Comparison of ENCODE assay signal across 8 cellular contexts in genomic region chr10:68154211-68154497, GRCh38. TPM values are rescaled to one million over a fixed set of nuclear protein-coding genes. Genes with fewer than 3 reads are reported as not detected.
DNase-seq lines count a peak whose midpoint lies in the region; ATAC-seq and TF ChIP-seq lines count a peak whose summit lies in the region.

No MANE protein-coding gene starts in this region.

- peak overlapping the region; percentile 48; the same call in 1 of the 2 replicates for H3K9ac ChIP-seq in IMR-90 (ENCODE audit: low read depth, low read length)
- no peak overlapping the region for H3K9ac ChIP-seq in mesendoderm (ENCODE audit: low read length)

- peak overlapping the region; percentile 70 for H3K27ac ChIP-seq in A673 (ENCODE audit: low read depth, low read length, poor library complexity, severe bottlenecking)
- H3K27ac ChIP-seq in IMR-90 (ENCODE audit: insufficient read depth, low read length), result peak overlapping the region; percentile 86
- H3K27ac ChIP-seq in mesendoderm (ENCODE audit: low read depth, low read length), result no peak overlapping the region

- no peak for TF ChIP-seq POLR2A in IMR-90 (IDR thresholded peaks at IDR 0.05; ENCODE audit: low read depth, low read length)

- H3K9me3 ChIP-seq in A673 (ENCODE audit: low read depth, low read length, poor library complexity, severe bottlenecking) (no peaks in the 10 kb centered on the region), IMR-90 (ENCODE audit: control insufficient read depth, insufficient read depth, low read length) (no peaks in the 10 kb centered on the region)

- POLR2A ChIA-PET in A673 (lab: Charles Lee; ENCODE audit: low non-redundant PET) (no interaction called here), IMR-90 (lab: Charles Lee; ENCODE audit: unreplicated experiment) (no interaction called here)

- peak overlapping the region; percentile 77 for H3K14ac ChIP-seq in IMR-90 (replicated peaks; ENCODE audit: low read depth, low read length)

- peak overlapping the region; percentile 46 for H2BK15ac ChIP-seq in IMR-90 (ENCODE audit: low read depth, low read length)
- no peak overlapping the region for H2BK15ac ChIP-seq in mesendoderm (replicated peaks; ENCODE audit: low read depth)

- CTCF ChIA-PET in A673 (lab: Charles Lee) (no interaction called here), IMR-90 (lab: Yijun Ruan, JAX) (interaction anchor here (1.9 to 3.2 kb wide), 2 partner anchors 67 to 71 kb away, joined by 7 to 40 read pairs; no protein-coding TSS in a partner anchor)

- H2AFZ ChIP-seq in IMR-90 (replicated peaks; ENCODE audit: low read length, poor library complexity), result peak overlapping the region; percentile 0

- H4K8ac ChIP-seq in IMR-90 (ENCODE audit: low read depth in 2 of 2, low read length in 2 of 2), result peak overlapping the region; percentile 95 to 96
- no peak overlapping the region for H4K8ac ChIP-seq in mesendoderm (ENCODE audit: low read depth, low read length)

- H4K5ac ChIP-seq in IMR-90 (ENCODE audit: low read depth, low read length), result peak overlapping the region; percentile 77
- H4K5ac ChIP-seq in mesendoderm (ENCODE audit: low read length), result no peak overlapping the region

- dilution Hi-C loops in IMR-90 (cut with HindIII; ENCODE audit: low sequenced_read_pairs, unreplicated experiment), result no loop called here

- peak overlapping the region; percentile 81 for H3K56ac ChIP-seq in IMR-90 (ENCODE audit: extremely low read depth, insufficient read depth, low read length)
- peak overlapping the region; percentile 70 for H3K56ac ChIP-seq in mesendoderm (ENCODE audit: low read length)

- H3K27me3 ChIP-seq in A673 (replicated peaks; ENCODE audit: insufficient read depth, low read depth, low read length, poor library complexity), result no peaks in the 10 kb centered on the region
- H3K27me3 ChIP-seq in IMR-90 (ENCODE audit: control insufficient read depth, insufficient read depth, low read length), result no peaks in the 10 kb centered on the region
- no peaks in the 10 kb centered on the region for H3K27me3 ChIP-seq in mesendoderm (ENCODE audit: insufficient read depth, low read length, poor library complexity)

- BruUV-seq in A673 (replicated peaks; lab: Mats Ljungman, UMichigan) (no TSS peak), IMR-90 (replicated peaks; lab: Mats Ljungman, UMichigan) (no TSS peak)

- H3K4me1 ChIP-seq in A673 (ENCODE audit: insufficient read depth, low read length, poor library complexity, severe bottlenecking) (peaks cover 33% of the 10 kb centered on the region), IMR-90 (ENCODE audit: control insufficient read depth, insufficient read depth, low read length) (peaks cover 16% of the 10 kb centered on the region), mesendoderm (ENCODE audit: control insufficient read depth, low read depth, low read length) (peaks cover 8% of the 10 kb centered on the region)

- in situ Hi-C loops in IMR-90 (cut with MboI; ENCODE audit: low sequenced_read_pairs), result loop anchor here (5.0 kb wide), 1 partner anchor 67 kb away; no protein-coding TSS in a partner anchor

- peak overlapping the region; percentile 96 for H2BK120ac ChIP-seq in IMR-90 (ENCODE audit: low read depth, low read length)
- peak overlapping the region; percentile 73 for H2BK120ac ChIP-seq in mesendoderm (ENCODE audit: low read depth, low read length)

- H3K79me2 ChIP-seq in mesendoderm (ENCODE audit: control insufficient read depth, insufficient read depth, low read length), result no peaks in the 10 kb centered on the region

- ATAC-seq in IMR-90 (ENCODE audit: low read depth) (peak; percentile 59), GM21717 (IDR thresholded peaks at IDR 0.05; ENCODE audit: unreplicated experiment) (no peak), HG03159 (IDR thresholded peaks at IDR 0.05; ENCODE audit: unreplicated experiment) (no peak)

- 0% methylated on average over 1 of the region's 3 CpGs; no CpG with 5 or more reads in 1 of the 2 experiments for WGBS in IMR-90 (ENCODE audit: extremely low coverage in 2 of 2, insufficient read length in 1 of 2), 2 experiments
- WGBS in mesendoderm (ENCODE audit: extremely low coverage, insufficient coverage, low lambda C conversion rate), result no CpG with 5 or more reads among the region's 3 CpGs

- H2BK5ac ChIP-seq in IMR-90 (ENCODE audit: low read depth, low read length, poor library complexity, severe bottlenecking) (peak overlapping the region; percentile 96), mesendoderm (ENCODE audit: low read length) (no peak overlapping the region)

- peak overlapping the region; percentile 98; the same call in 1 of the 2 replicates for H2AK5ac ChIP-seq in IMR-90 (ENCODE audit: low read depth, low read length)
- H2AK5ac ChIP-seq in mesendoderm (ENCODE audit: low read length), result no peak overlapping the region

- H4K20me1 ChIP-seq in IMR-90 (ENCODE audit: insufficient read depth, low read length), result no peaks in the 10 kb centered on the region

- H3K23ac ChIP-seq in IMR-90 (ENCODE audit: low read depth, low read length) (peak overlapping the region; percentile 39), mesendoderm (ENCODE audit: low read length) (no peak overlapping the region)

- TF ChIP-seq RAD21 in IMR-90 (IDR thresholded peaks at IDR 0.05; ENCODE audit: low read length), result no peak

- peak overlapping the region; percentile 91 for H4K91ac ChIP-seq in IMR-90 (ENCODE audit: insufficient read depth, low read depth, low read length)

- intact Hi-C loops in A673 (cut with micrococcal nuclease; ENCODE audit: unreplicated experiment) (no loop called here), IMR-90 (cut with micrococcal nuclease) (no loop called here)

- peak overlapping the region; percentile 20 for H3K4me3 ChIP-seq in A673 (ENCODE audit: low read depth, low read length, poor library complexity, severe bottlenecking)
- no peak overlapping the region for H3K4me3 ChIP-seq in IMR-90 (ENCODE audit: insufficient read depth, low read depth, low read length)
- no peak overlapping the region for H3K4me3 ChIP-seq in choroid plexus epithelial cell (ENCODE audit: low read depth, low read length)
- H3K4me3 ChIP-seq in mesendoderm (ENCODE audit: low read length), result no peak overlapping the region

- peaks cover 17% of the 10 kb centered on the region for H3K9me1 ChIP-seq in IMR-90 (ENCODE audit: insufficient read depth, low read length)

- peak overlapping the region; percentile 97 for H3K4ac ChIP-seq in IMR-90 (ENCODE audit: low read depth, low read length)
- H3K4ac ChIP-seq in mesendoderm (ENCODE audit: low read depth, low read length), result no peak overlapping the region

- peak; percentile 65 for DNase-seq in A673 (ENCODE audit: low spot score)
- peak; percentile 85 for DNase-seq in IMR-90
- peak; percentile 64 for DNase-seq in choroid plexus epithelial cell (ENCODE audit: low read depth)
- DNase-seq in mesendoderm, result peak; percentile 70
- no peak for DNase-seq in activated T-cell treated with anti-CD3 and anti-CD28 coated beads, Interleukin-2, amount 50 U/mL, for 1 hour
- no peak for DNase-seq in activated naive CD4-positive, alpha-beta T cell treated with Interleukin-2 at 50 U/mL for 16 hours

- H3K4me2 ChIP-seq in IMR-90 (ENCODE audit: low read depth, low read length) (peak overlapping the region; percentile 73), mesendoderm (ENCODE audit: low read length) (no peak overlapping the region)

- H3K79me1 ChIP-seq in IMR-90 (ENCODE audit: low read depth in 1 of 2, low read length in 2 of 2) (peaks cover 11 to 16% of the 10 kb centered on the region in 2 experiments; a peak in 3 of 4 replicates), mesendoderm (ENCODE audit: low read length) (no peaks in the 10 kb centered on the region)

- no peaks in the 10 kb centered on the region for H3K36me3 ChIP-seq in A673 (ENCODE audit: insufficient read depth, low read length, poor library complexity, severe bottlenecking)
- no peaks in the 10 kb centered on the region; the same call in 1 of the 2 replicates for H3K36me3 ChIP-seq in IMR-90 (ENCODE audit: control insufficient read depth, insufficient read depth, low read length)
- H3K36me3 ChIP-seq in mesendoderm (ENCODE audit: control insufficient read depth, insufficient read depth, low read length), result no peaks in the 10 kb centered on the region

- TF ChIP-seq CTCF in A673 (conservative IDR thresholded peaks at IDR 0.05; ENCODE audit: low read depth, low read length) (no peak), IMR-90 (conservative IDR thresholded peaks at IDR 0.05; ENCODE audit: low read depth, low read length) (no peak), choroid plexus epithelial cell (conservative IDR thresholded peaks at IDR 0.05; ENCODE audit: low read depth, low read length) (no peak)

- peak overlapping the region; percentile 97; the same call in 1 of the 2 replicates for H3K18ac ChIP-seq in IMR-90 (ENCODE audit: low read depth, low read length)
- peak overlapping the region; percentile 51 for H3K18ac ChIP-seq in mesendoderm (ENCODE audit: low read length)

- H2AK9ac ChIP-seq in IMR-90 (replicated peaks; ENCODE audit: low read depth, low read length, poor library complexity), result peak overlapping the region; percentile 56

- H2BK20ac ChIP-seq in IMR-90 (ENCODE audit: low read depth, low read length), result peak overlapping the region; percentile 96

TF ChIP-seq in IMR-90, 13 proteins besides CTCF, POLR2A, EP300 and RAD21 (continues in another document):
- TF ChIP-seq RCOR1 (IDR thresholded peaks at IDR 0.05; ENCODE audit: insufficient replicate concordance, low read length) (no peak), MAFK (IDR thresholded peaks at IDR 0.05; ENCODE audit: low read depth, low read length) (no peak), CEBPB (IDR thresholded peaks at IDR 0.05; ENCODE audit: low read depth, low read length) (no peak), NFE2L2 (IDR thresholded peaks at IDR 0.05; ENCODE audit: low read depth, low read length) (no peak), MXI1 (IDR thresholded peaks at IDR 0.05; ENCODE audit: borderline replicate concordance, low read depth, low read length) (no peak), SMC3 (IDR thresholded peaks at IDR 0.05; ENCODE audit: low read depth, low read length) (no peak), MAZ (IDR thresholded peaks at IDR 0.05; ENCODE audit: borderline replicate concordance, low read depth, low read length) (no peak; the same call in 1 of the 2 replicates), ELK1 (IDR thresholded peaks at IDR 0.05; ENCODE audit: borderline replicate concordance, low read depth, low read length) (no peak)

RNA-seq across cellular contexts. Expression of gene MYPN, which starts 44.9 kb away (rescaled TPM):
- total RNA-seq in A673 (2021), result 0.87 and 1.7 TPM in 2 replicates
- total RNA-seq in IMR-90 (2012; rRNA removed), result 12.5 and 13.1 TPM in 2 replicates
- polyA plus RNA-seq in IMR-90 (2012; rRNA removed), result 7.8 and 8.1 TPM in 2 replicates
- 2.5 and 4.1 TPM in 2 replicates for polyA plus RNA-seq in IMR-90 (2012; cell fraction: cytosol; rRNA removed)
- 4.3 and 6.7 TPM in 2 replicates for polyA plus RNA-seq in IMR-90 (2012; cell fraction: nucleus; rRNA removed; ENCODE audit: low replicate concordance)
- polyA plus RNA-seq in mesendoderm (2013, experiment 1 of 2), result under 0.01 TPM
- 0.01 TPM for polyA plus RNA-seq in mesendoderm (2013, experiment 2 of 2)

Comparison
In these comparisons a context has a peak if more than half of its experiments do, and no peak if none do; other contexts are left out.
1. DNase-seq: peak in A673 (single experiment), IMR-90 (single experiment), choroid plexus epithelial cell (single experiment) and mesendoderm (single experiment); none in activated T-cell treated with anti-CD3 and anti-CD28 coated beads, Interleukin-2, amount 50 U/mL, for 1 hour (single experiment) and activated naive CD4-positive, alpha-beta T cell treated with Interleukin-2 at 50 U/mL for 16 hours (single experiment).